27 cellular contexts compared by ENCODE assay signal in genomic region chr5:102719886-102720285, GRCh38.
"Had no signal": no experiment of that assay in that cellular context is flagged by ENCODE, and none has a peak within 500 bp of the region (broad histone marks: within the 10 kb centered on the region; RNA-seq: fewer than 3 reads in every experiment).

No MANE protein-coding gene starts in this region.

- H3K4me3 Mint-ChIP-seq: activated CD4-positive, alpha-beta memory T cell treated with anti-CD3 and anti-CD28 coated beads, Interleukin-2, amount 10 ng/mL, durations not matched to agents 7 days and 5 days; activated CD4-positive, alpha-beta T cell treated with anti-CD3 and anti-CD28 coated beads for 36 hours; activated naive CD4-positive, alpha-beta T cell treated with anti-CD3 and anti-CD28 coated beads for 36 hours; activated naive CD8-positive, alpha-beta T cell; activated T-helper 17 cell treated with anti-CD3 and anti-CD28 coated beads, Interleukin-2, amount 50 U/mL, for 72 hours; brain had no signal

- DNase-seq: activated CD4-positive, alpha-beta memory T cell treated with anti-CD3 and anti-CD28 coated beads, Interleukin-2, amount 10 ng/mL, durations not matched to agents 7 days and 5 days; activated CD4-positive, alpha-beta T cell treated with anti-CD3 and anti-CD28 coated beads for 36 hours; activated CD4-positive, alpha-beta T cell treated with anti-CD3 and anti-CD28 coated beads, Interleukin-2, amount 50 U/mL, for 1 hour; activated CD4-positive, CD25-positive, alpha-beta regulatory T cell; activated gamma-delta T cell; activated naive CD4-positive, alpha-beta T cell treated with anti-CD3 and anti-CD28 coated beads for 36 hours; activated T-cell treated with anti-CD3 and anti-CD28 coated beads for 4 hours; activated T-cell treated with anti-CD3 and anti-CD28 coated beads, Interleukin-2, amount 50 U/mL, for 48 hours; amygdala; MV-4-11; NCI-H1092 treated with DMSO at 0.1 percent for 48 hours; NCI-H1417 treated with DMSO at 0.1 percent for 48 hours; NCI-H1694; NCI-H2081; NCI-H2171 treated with DMSO at 0.1 percent for 48 hours; NCI-H226; NCI-H69; NK-92 treated with Interleukin-12 subunit alpha and Interleukin-12 subunit beta, amount 100 ng/mL, for 24 hours; OCI-M1; Right ventricle myocardium superior; RPMI8226; SK-N-SH; T-helper 1 cell had no signal

- H3K27ac Mint-ChIP-seq: activated CD4-positive, alpha-beta memory T cell treated with anti-CD3 and anti-CD28 coated beads, Interleukin-2, amount 10 ng/mL, durations not matched to agents 7 days and 5 days; activated CD4-positive, alpha-beta T cell treated with anti-CD3 and anti-CD28 coated beads for 36 hours; activated naive CD4-positive, alpha-beta T cell treated with anti-CD3 and anti-CD28 coated beads for 36 hours; activated naive CD8-positive, alpha-beta T cell; activated T-helper 17 cell treated with anti-CD3 and anti-CD28 coated beads, Interleukin-2, amount 50 U/mL, for 72 hours; brain had no signal

- ATAC-seq: activated CD4-positive, alpha-beta T cell treated with anti-CD3 and anti-CD28 coated beads for 36 hours; activated T-helper 17 cell treated with anti-CD3 and anti-CD28 coated beads, Interleukin-2, amount 50 U/mL, for 72 hours; Panc1 had no signal

- H3K27me3 Mint-ChIP-seq: brain had no signal

- H3K9me3 Mint-ChIP-seq: activated CD4-positive, alpha-beta memory T cell treated with anti-CD3 and anti-CD28 coated beads, Interleukin-2, amount 10 ng/mL, durations not matched to agents 7 days and 5 days; activated naive CD4-positive, alpha-beta T cell treated with anti-CD3 and anti-CD28 coated beads for 36 hours had no signal

- H3K4me1 Mint-ChIP-seq: brain had no signal

- H3K36me3 Mint-ChIP-seq: activated naive CD8-positive, alpha-beta T cell; brain had no signal
